ENCODE assay signal across 13 cellular contexts in the genomic region with DNA sequence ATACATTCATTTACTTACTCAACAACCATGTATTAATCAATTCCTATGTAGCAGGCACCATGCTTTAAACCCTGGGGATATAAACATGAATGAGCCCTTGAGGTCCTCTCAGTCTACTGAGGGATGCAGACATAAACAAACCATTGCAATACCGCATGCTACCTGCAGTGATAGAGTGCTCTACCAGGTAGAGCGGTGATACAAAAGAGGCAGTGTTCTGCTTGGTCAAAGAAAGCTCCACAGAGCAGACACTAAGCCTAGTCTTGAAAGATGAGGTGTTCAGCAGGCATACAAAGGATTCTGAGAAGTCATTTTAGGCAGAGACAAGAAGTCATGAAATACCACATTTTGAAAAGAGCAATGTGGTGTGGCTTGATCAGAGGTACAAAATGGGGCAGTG. TPM values are rescaled to one million over a fixed set of nuclear protein-coding genes. Genes with fewer than 3 reads are reported as not detected.
DNase-seq lines count a peak whose midpoint lies in the region; ATAC-seq and TF ChIP-seq lines count a peak whose summit lies in the region.
"Had no signal": no experiment of that assay in that cellular context is flagged by ENCODE, and none has a peak within 500 bp of the region (broad histone marks: within the 10 kb centered on the region; RNA-seq: fewer than 3 reads in every experiment).

No MANE protein-coding gene starts in this region.

- DNase-seq in NCI-H748 (lab: John Stamatoyannopoulos, UW; ENCODE audit: unreplicated experiment) = peak; percentile 34
- no peak for DNase-seq in NCI-H748 treated with DMSO at 0.1 percent for 48 hours (lab: John Stamatoyannopoulos, UW)
- DNase-seq in NCI-H69 (lab: John Stamatoyannopoulos, UW) = peak; percentile 70
- peak; percentile 12 for DNase-seq in progenitor cell of endocrine pancreas (ENCODE audit: low spot score, unreplicated experiment)
- DNase-seq in substantia nigra (lab: John Stamatoyannopoulos, UW) = no peak
- no peak for DNase-seq in CD4-positive, alpha-beta T cell
- DNase-seq: activated naive CD8-positive, alpha-beta T cell treated with anti-CD3 and anti-CD28 coated beads, Interleukin-2, amount 10 ng/mL, durations not matched to agents 7 days and 5 days; effector CD8-positive, alpha-beta T cell; NCI-H1092 treated with DMSO at 0.1 percent for 48 hours; nucleus accumbens had no signal

- H3K36me3 Mint-ChIP-seq in progenitor cell of endocrine pancreas (ENCODE audit: insufficient read depth) = no peaks in the 10 kb centered on the region
- H3K36me3 Mint-ChIP-seq in CD4-positive, alpha-beta T cell (ENCODE audit: low read depth) = no peaks in the 10 kb centered on the region
- H3K36me3 Mint-ChIP-seq: activated naive CD8-positive, alpha-beta T cell treated with anti-CD3 and anti-CD28 coated beads, Interleukin-2, amount 10 ng/mL, durations not matched to agents 7 days and 5 days had no signal

- no peaks in the 10 kb centered on the region for H3K36me3 ChIP-seq in gastroesophageal sphincter

- ATAC-seq in HG02763 (IDR thresholded peaks at IDR 0.05; ENCODE audit: unreplicated experiment) (peak; percentile 74), gastroesophageal sphincter (no peak)
- no peak for ATAC-seq in CD4-positive, alpha-beta T cell (ENCODE audit: poor library complexity)
- ATAC-seq: activated CD4-positive, CD25-positive, alpha-beta regulatory T cell treated with anti-CD3 and anti-CD28 coated beads, Interleukin-2, amount 50 U/mL, for 24 hours had no signal

- no peak for TF ChIP-seq EP300 in gastroesophageal sphincter (IDR thresholded peaks at IDR 0.05)

- no peaks in the 10 kb centered on the region for H3K27me3 Mint-ChIP-seq in progenitor cell of endocrine pancreas
- no peaks in the 10 kb centered on the region for H3K27me3 Mint-ChIP-seq in CD4-positive, alpha-beta T cell
- H3K27me3 Mint-ChIP-seq: activated naive CD8-positive, alpha-beta T cell treated with anti-CD3 and anti-CD28 coated beads, Interleukin-2, amount 10 ng/mL, durations not matched to agents 7 days and 5 days had no signal

- H3K27ac ChIP-seq in gastroesophageal sphincter (no peak overlapping the region), substantia nigra (ENCODE audit: low read depth, low read length, poor library complexity, severe bottlenecking) (no peak overlapping the region)
- H3K27ac ChIP-seq in CD4-positive, alpha-beta T cell (ENCODE audit: low read depth, low read length) = no peak overlapping the region

- WGBS in gastroesophageal sphincter (ENCODE audit: low coverage in 1 of 2), 2 donors = 0 to 83% methylated on average over 1 of the region's 2 CpGs

- no peaks in the 10 kb centered on the region for H3K4me1 ChIP-seq in gastroesophageal sphincter

- CTCF ChIA-PET in CD4-positive, alpha-beta T cell (lab: Charles Lee) = no interaction called here

- POLR2A ChIA-PET in CD4-positive, alpha-beta T cell (lab: Charles Lee) = no interaction called here

- no peaks in the 10 kb centered on the region for H3K9me3 ChIP-seq in gastroesophageal sphincter
- H3K9me3 ChIP-seq in CD4-positive, alpha-beta T cell (ENCODE audit: control insufficient read depth, low read length) = no peaks in the 10 kb centered on the region

- intact Hi-C loops in CD4-positive, alpha-beta T cell (cut with DNase I, micrococcal nuclease) = no loop called here

- H3K4me3 Mint-ChIP-seq in progenitor cell of endocrine pancreas (ENCODE audit: low read depth) = no peak overlapping the region
- no peak overlapping the region for H3K4me3 Mint-ChIP-seq in CD4-positive, alpha-beta T cell
- H3K4me3 Mint-ChIP-seq: activated naive CD8-positive, alpha-beta T cell treated with anti-CD3 and anti-CD28 coated beads, Interleukin-2, amount 10 ng/mL, durations not matched to agents 7 days and 5 days had no signal

- no peaks in the 10 kb centered on the region for H3K27me3 ChIP-seq in gastroesophageal sphincter
- no peaks in the 10 kb centered on the region for H3K27me3 ChIP-seq in CD4-positive, alpha-beta T cell (ENCODE audit: control insufficient read depth, insufficient read depth, low read length)

- no peak overlapping the region for H3K4me3 ChIP-seq in gastroesophageal sphincter

- peak; percentile 63 for TF ChIP-seq CTCF in progenitor cell of endocrine pancreas (IDR thresholded peaks at IDR 0.05; ENCODE audit: unreplicated experiment)
- TF ChIP-seq CTCF in gastroesophageal sphincter (IDR thresholded peaks at IDR 0.05) = no peak
- TF ChIP-seq CTCF in CD4-positive, alpha-beta T cell (IDR thresholded peaks at IDR 0.05) = no peak

- peak overlapping the region; percentile 35 for H3K27ac Mint-ChIP-seq in progenitor cell of endocrine pancreas
- no peak overlapping the region for H3K27ac Mint-ChIP-seq in CD4-positive, alpha-beta T cell
- H3K27ac Mint-ChIP-seq: activated naive CD8-positive, alpha-beta T cell treated with anti-CD3 and anti-CD28 coated beads, Interleukin-2, amount 10 ng/mL, durations not matched to agents 7 days and 5 days had no signal

- H3K4me1 Mint-ChIP-seq in progenitor cell of endocrine pancreas (ENCODE audit: low read depth) = peaks cover 14% of the 10 kb centered on the region
- H3K4me1 Mint-ChIP-seq in CD4-positive, alpha-beta T cell (ENCODE audit: low read depth) = no peaks in the 10 kb centered on the region
- H3K4me1 Mint-ChIP-seq: activated naive CD8-positive, alpha-beta T cell treated with anti-CD3 and anti-CD28 coated beads, Interleukin-2, amount 10 ng/mL, durations not matched to agents 7 days and 5 days had no signal

- TF ChIP-seq POLR2A in gastroesophageal sphincter (IDR thresholded peaks at IDR 0.05) = no peak

- H3K9me3 Mint-ChIP-seq in progenitor cell of endocrine pancreas (ENCODE audit: low read depth) = peaks cover 4% of the 10 kb centered on the region
- H3K9me3 Mint-ChIP-seq in CD4-positive, alpha-beta T cell = no peaks in the 10 kb centered on the region
- H3K9me3 Mint-ChIP-seq: activated naive CD8-positive, alpha-beta T cell treated with anti-CD3 and anti-CD28 coated beads, Interleukin-2, amount 10 ng/mL, durations not matched to agents 7 days and 5 days had no signal

RNA-seq across cellular contexts. Expression of a gene that starts 26.9 kb away (rescaled TPM):
- total RNA-seq in progenitor cell of endocrine pancreas (444 and 494 TPM in 2 replicates), gastroesophageal sphincter (10 to 100 TPM in 2 of 4 donors, 1 to 10 TPM in 2; 6.8 to 32.3 (median 10.0) TPM)
- 1 to 10 TPM; 1.4 to 1.6 TPM for total RNA-seq in CD4-positive, alpha-beta T cell

Comparison
In these comparisons a context has a peak if more than half of its experiments do, and no peak if none do; other contexts are left out.
1. DNase-seq: peak in NCI-H748 (single experiment), NCI-H69 (single experiment) and progenitor cell of endocrine pancreas (single experiment); none in NCI-H748 treated with DMSO at 0.1 percent for 48 hours (single experiment), substantia nigra (0 of 49) and CD4-positive, alpha-beta T cell (0 of 10).
2. RNA of a gene that starts 26.9 kb away (total RNA-seq): 444 to 494 TPM in progenitor cell of endocrine pancreas; 6.8 to 32.3 TPM in gastroesophageal sphincter and 1.4 to 1.6 TPM in CD4-positive, alpha-beta T cell; every median in the first group is over 10 times any median in the second.